ENCODE assay signal across 8 cellular contexts in the genomic region with DNA sequence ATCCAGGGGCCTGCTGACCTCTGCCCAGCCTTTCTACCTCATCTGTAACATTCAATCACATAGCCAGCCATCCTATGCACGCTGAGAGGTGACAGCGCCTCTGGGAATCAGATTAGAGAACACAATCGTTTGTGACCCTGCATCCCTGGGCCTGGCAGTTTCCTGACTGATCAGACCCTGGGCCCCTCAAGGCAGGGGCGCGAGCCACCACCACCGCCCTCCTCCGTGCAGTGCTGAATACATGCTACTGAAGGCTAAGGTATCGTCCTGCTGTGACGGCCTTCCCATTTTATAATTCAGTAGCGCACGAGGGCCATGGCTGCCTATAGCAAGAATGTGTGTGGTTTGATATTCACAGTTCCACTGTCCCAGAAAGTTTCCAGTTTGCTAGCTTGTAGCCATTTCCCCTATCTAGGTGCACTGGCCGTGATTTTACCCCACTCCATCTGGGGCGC. TPM values are rescaled to one million over a fixed set of nuclear protein-coding genes. Genes with fewer than 3 reads are reported as not detected.
DNase-seq lines count a peak whose midpoint lies in the region; ATAC-seq, FAIRE-seq and TF ChIP-seq lines count a peak whose summit lies in the region.

No MANE protein-coding gene starts in this region.

- H3K27me3 ChIP-seq in heart right ventricle (peaks cover 0 to 9% (median 0%) of the 10 kb centered on the region in 7 donors), gastrocnemius medialis (no peaks in the 10 kb centered on the region)

- intact Hi-C loops in activated CD4-positive, alpha-beta T cell treated with anti-CD3 and anti-CD28 coated beads for 36 hours (cut with DNase I, micrococcal nuclease) = loop anchor here (5.0 to 10.0 kb wide), 5 partner anchors 86 to 1921 kb away; a partner anchor contains a TSS
- intact Hi-C loops in heart right ventricle (cut with DNase I) = loop anchor here in 1 of 10 donors (10.0 kb wide), 1 partner anchor 589 kb away; a partner anchor contains a TSS
- intact Hi-C loops in gastrocnemius medialis (cut with DNase I; ENCODE audit: low total_unique reads) = loop anchor here (10.0 kb wide), 2 partner anchors 579 to 1721 kb away; no protein-coding TSS in a partner anchor
- intact Hi-C loops in sciatic nerve (cut with DNase I) = no loop called here

- no peak for TF ChIP-seq CTCF in VCaP (conservative IDR thresholded peaks at IDR 0.05)
- no peak for TF ChIP-seq CTCF in heart right ventricle (IDR thresholded peaks at IDR 0.05)
- TF ChIP-seq CTCF in gastrocnemius medialis (IDR thresholded peaks at IDR 0.05 in 4 of 5, conservative IDR thresholded peaks at IDR 0.05 in 1 of 5) = no peak

- H3K36me3 Mint-ChIP-seq in activated CD4-positive, alpha-beta T cell treated with anti-CD3 and anti-CD28 coated beads for 36 hours (ENCODE audit: low read depth) = peaks cover 12% of the 10 kb centered on the region

- H3K4me3 ChIP-seq in heart right ventricle (peak overlapping the region; percentile 1 to 100 (median 70)), gastrocnemius medialis (peak overlapping the region; percentile 47 to 72 (median 62))

- ATAC-seq in activated CD4-positive, alpha-beta T cell treated with anti-CD3 and anti-CD28 coated beads for 36 hours = no peak
- ATAC-seq in heart right ventricle (no peak), gastrocnemius medialis (no peak), GM21526 (IDR thresholded peaks at IDR 0.05; ENCODE audit: low FRiP score, unreplicated experiment) (no peak), sciatic nerve (no peak)

- in situ Hi-C loops in gastrocnemius medialis (cut with MboI; ENCODE audit: low sequenced_read_pairs in 4 of 4) = no loop called here

- H3K36me3 ChIP-seq in heart right ventricle = peaks cover 0 to 18% (median 0%) of the 10 kb centered on the region in 9 donors
- H3K36me3 ChIP-seq in gastrocnemius medialis = peaks cover 0 to 1% of the 10 kb centered on the region in 2 donors

- TF ChIP-seq POLR2A in gastrocnemius medialis (IDR thresholded peaks at IDR 0.05) = no peak

- peak overlapping the region; percentile 92 for H3K27ac ChIP-seq in VCaP
- H3K27ac ChIP-seq in heart right ventricle = peak overlapping the region in 7 of 10 donors; percentile 19 to 93 (median 56)
- H3K27ac ChIP-seq in gastrocnemius medialis = peak overlapping the region in 3 of 4 donors; percentile 25 to 71 (median 66)

- peak overlapping the region; percentile 93 for H3K4me3 Mint-ChIP-seq in activated CD4-positive, alpha-beta T cell treated with anti-CD3 and anti-CD28 coated beads for 36 hours

- CTCF ChIA-PET in activated CD4-positive, alpha-beta T cell treated with anti-CD3 and anti-CD28 coated beads for 36 hours (lab: Charles Lee) = no interaction called here

- peaks cover 7% of the 10 kb centered on the region for H3K27me3 Mint-ChIP-seq in activated CD4-positive, alpha-beta T cell treated with anti-CD3 and anti-CD28 coated beads for 36 hours

- H3K9me3 ChIP-seq in heart right ventricle (no peaks in the 10 kb centered on the region), gastrocnemius medialis (no peaks in the 10 kb centered on the region)

- H3K4me1 Mint-ChIP-seq in activated CD4-positive, alpha-beta T cell treated with anti-CD3 and anti-CD28 coated beads for 36 hours = peaks cover 23% of the 10 kb centered on the region

- H3K4me1 ChIP-seq in heart right ventricle = peaks cover 0 to 22% (median 11%) of the 10 kb centered on the region in 9 donors
- peaks cover 4 to 12% of the 10 kb centered on the region in 2 donors for H3K4me1 ChIP-seq in gastrocnemius medialis

- H3K9me3 Mint-ChIP-seq in activated CD4-positive, alpha-beta T cell treated with anti-CD3 and anti-CD28 coated beads for 36 hours (ENCODE audit: low read depth) = no peaks in the 10 kb centered on the region

- DNase-seq in activated CD4-positive, alpha-beta T cell treated with anti-CD3 and anti-CD28 coated beads for 36 hours = peak; percentile 27
- no peak for DNase-seq in activated CD4-positive, alpha-beta T cell treated with anti-CD3 and anti-CD28 coated beads, Interleukin-2, amount 50 U/mL, for 1 hour
- DNase-seq in heart right ventricle (peak in 1 of 2 donors; percentile 20), gastrocnemius medialis (no peak), sciatic nerve (ENCODE audit: low spot score) (no peak), RCC 7860 (ENCODE audit: low spot score) (no peak)

- FAIRE-seq in RCC 7860 (lab: Jason Lieb, UNC) = no peak

- peak overlapping the region; percentile 98 for H3K27ac Mint-ChIP-seq in activated CD4-positive, alpha-beta T cell treated with anti-CD3 and anti-CD28 coated beads for 36 hours

- WGBS in heart right ventricle, 2 donors = 34 to 36% methylated on average over 13 of the region's 13 CpGs

- POLR2A ChIA-PET in activated CD4-positive, alpha-beta T cell treated with anti-CD3 and anti-CD28 coated beads for 36 hours (lab: Charles Lee) = no interaction called here

RNA-seq across cellular contexts. Expression of a gene that starts 1.2 kb away (rescaled TPM):
- total RNA-seq in activated CD4-positive, alpha-beta T cell treated with anti-CD3 and anti-CD28 coated beads for 36 hours = 10 to 100 TPM; 13.5 to 19.0 TPM
- 1 to 10 TPM; 4.4 to 9.4 (median 6.5) TPM for total RNA-seq in heart right ventricle
- 1 to 10 TPM; 2.5 to 4.4 TPM for polyA plus RNA-seq in heart right ventricle
- 10 to 100 TPM in 1 of 4 donors, 1 to 10 TPM in 3; 6.5 to 10.6 (median 7.7) TPM for total RNA-seq in gastrocnemius medialis
- total RNA-seq in sciatic nerve = 19.1 TPM
